ENCODE assay signal across 11 cellular contexts in genomic region chr2:158546412-158547144, GRCh38.
DNase-seq lines count a peak whose midpoint lies in the region; ATAC-seq and TF ChIP-seq lines count a peak whose summit lies in the region.
"Had no signal": no experiment of that assay in that cellular context is flagged by ENCODE, and none has a peak within 500 bp of the region (broad histone marks: within the 10 kb centered on the region; RNA-seq: fewer than 3 reads in every experiment).

No MANE protein-coding gene starts in this region.

- DNase-seq in CD4-positive, CD25-positive, alpha-beta regulatory T cell = peak in 1 of 3 donors; percentile 69
- DNase-seq in OCI-LY7 (ENCODE audit: low spot score) = no peak
- DNase-seq in HUDEP-2 (lab: John Stamatoyannopoulos, UW; ENCODE audit: unreplicated experiment in 76 of 76) = no peak
- DNase-seq in cerebellar cortex (ENCODE audit: low spot score) = no peak
- DNase-seq in OCI-M2 (lab: John Stamatoyannopoulos, UW; ENCODE audit: unreplicated experiment) = no peak
- DNase-seq in DMS153 (lab: John Stamatoyannopoulos, UW) = no peak
- DNase-seq: activated T-cell treated with anti-CD3 and anti-CD28 coated beads, Interleukin-2, amount 50 U/mL, for 48 hours; SHP77 treated with DMSO at 0.1 percent for 48 hours had no signal

- H3K27me3 Mint-ChIP-seq in CD4-positive, CD25-positive, alpha-beta regulatory T cell = no peaks in the 10 kb centered on the region

- no peaks in the 10 kb centered on the region for H3K27me3 ChIP-seq in CD4-positive, CD25-positive, alpha-beta regulatory T cell (ENCODE audit: control insufficient read depth, insufficient read depth, low read length)
- H3K27me3 ChIP-seq: right atrium auricular region had no signal

- peak overlapping the region; percentile 63 for H3K27ac ChIP-seq in CD4-positive, CD25-positive, alpha-beta regulatory T cell (ENCODE audit: insufficient read depth, low read length, poor library complexity, severe bottlenecking)
- no peak overlapping the region for H3K27ac ChIP-seq in OCI-LY7 (ENCODE audit: low read depth, low read length, poor library complexity, severe bottlenecking)
- H3K27ac ChIP-seq: right atrium auricular region had no signal

- H2AFZ ChIP-seq in OCI-LY7 (ENCODE audit: low read length) = no peak overlapping the region

- peaks cover 6% of the 10 kb centered on the region for H3K4me1 ChIP-seq in CD4-positive, CD25-positive, alpha-beta regulatory T cell (ENCODE audit: control insufficient read depth, insufficient read depth, low read length, poor library complexity, severe bottlenecking)
- no peaks in the 10 kb centered on the region for H3K4me1 ChIP-seq in OCI-LY7 (ENCODE audit: insufficient read depth, low read length, poor library complexity, severe bottlenecking)

- H3K36me3 Mint-ChIP-seq in CD4-positive, CD25-positive, alpha-beta regulatory T cell = peaks cover 11% of the 10 kb centered on the region

- no peaks in the 10 kb centered on the region for H3K9me3 ChIP-seq in CD4-positive, CD25-positive, alpha-beta regulatory T cell (ENCODE audit: control insufficient read depth in 2 of 2, low read length in 2 of 2)
- no peaks in the 10 kb centered on the region for H3K9me3 ChIP-seq in OCI-LY7 (ENCODE audit: low read length)
- H3K9me3 ChIP-seq: right atrium auricular region had no signal

- TF ChIP-seq CTCF in OCI-LY7 (conservative IDR thresholded peaks at IDR 0.05; ENCODE audit: low read length) = peak; percentile 29; the same call in 1 of the 2 replicates

- peak overlapping the region; percentile 13 for H3K4me3 ChIP-seq in CD4-positive, CD25-positive, alpha-beta regulatory T cell (ENCODE audit: low read depth, low read length)
- no peak overlapping the region for H3K4me3 ChIP-seq in OCI-LY7 (ENCODE audit: low read depth, low read length, poor library complexity, severe bottlenecking)
- H3K4me3 ChIP-seq: right atrium auricular region had no signal

- no peaks in the 10 kb centered on the region for H4K20me1 ChIP-seq in OCI-LY7 (ENCODE audit: insufficient read depth, low read length)

- ATAC-seq in CD4-positive, CD25-positive, alpha-beta regulatory T cell (ENCODE audit: low read depth in 2 of 2) = no peak
- ATAC-seq in GM18873 (IDR thresholded peaks at IDR 0.05; ENCODE audit: low FRiP score, unreplicated experiment) = peak; percentile 74
- ATAC-seq in HG02642 (IDR thresholded peaks at IDR 0.05; ENCODE audit: poor library complexity, unreplicated experiment) = peak; percentile 72

- no peak overlapping the region for H3K4me2 ChIP-seq in OCI-LY7 (ENCODE audit: low read length)

- intact Hi-C loops in OCI-LY7 (cut with micrococcal nuclease; ENCODE audit: unreplicated experiment) = no loop called here

- H3K4me3 Mint-ChIP-seq in CD4-positive, CD25-positive, alpha-beta regulatory T cell = peak overlapping the region in 2 of 4 donors; percentile 0 to 22

- peaks cover 10 to 32% (median 20%) of the 10 kb centered on the region in 4 donors for H3K4me1 Mint-ChIP-seq in CD4-positive, CD25-positive, alpha-beta regulatory T cell

- H3K9me2 ChIP-seq in OCI-LY7 (ENCODE audit: insufficient read depth, low read length) = no peaks in the 10 kb centered on the region

- POLR2A ChIA-PET in OCI-LY7 (lab: Charles Lee) = no interaction called here

- CTCF ChIA-PET in OCI-LY7 (lab: Charles Lee; ENCODE audit: unreplicated experiment) = no interaction called here

- peak overlapping the region; percentile 32 to 72 (median 45) for H3K27ac Mint-ChIP-seq in CD4-positive, CD25-positive, alpha-beta regulatory T cell

- no peaks in the 10 kb centered on the region for H3K79me2 ChIP-seq in OCI-LY7 (ENCODE audit: insufficient read depth, low read depth, low read length)

- no peaks in the 10 kb centered on the region for H3K36me3 ChIP-seq in CD4-positive, CD25-positive, alpha-beta regulatory T cell (ENCODE audit: control insufficient read depth, insufficient read depth, low read length)
- no peaks in the 10 kb centered on the region for H3K36me3 ChIP-seq in OCI-LY7 (ENCODE audit: insufficient read depth, low read length)

- no TSS peak for BruUV-seq in OCI-LY7 (replicated peaks; lab: Mats Ljungman, UMichigan)

- H3K9me3 Mint-ChIP-seq in CD4-positive, CD25-positive, alpha-beta regulatory T cell = no peaks in the 10 kb centered on the region

Comparison
In these comparisons a context has a peak if more than half of its experiments do, and no peak if none do; other contexts are left out.
1. ATAC-seq: peak in GM18873 (single experiment) and HG02642 (single experiment); none in CD4-positive, CD25-positive, alpha-beta regulatory T cell (0 of 2).